ENCODE assay signal across 1 cellular context in genomic region chr1:165630629-165631402, GRCh38.
TF ChIP-seq lines count a peak whose summit lies in the region.

Gene MGST3 (plus strand): TSS chr1:165631234. CDS start chr1:165649848, 18,614 bp downstream.

TF ChIP-seq in K562, 482 proteins besides CTCF, POLR2A, EP300 and RAD21 (continued from another document):
- TF ChIP-seq, protein P1, sequence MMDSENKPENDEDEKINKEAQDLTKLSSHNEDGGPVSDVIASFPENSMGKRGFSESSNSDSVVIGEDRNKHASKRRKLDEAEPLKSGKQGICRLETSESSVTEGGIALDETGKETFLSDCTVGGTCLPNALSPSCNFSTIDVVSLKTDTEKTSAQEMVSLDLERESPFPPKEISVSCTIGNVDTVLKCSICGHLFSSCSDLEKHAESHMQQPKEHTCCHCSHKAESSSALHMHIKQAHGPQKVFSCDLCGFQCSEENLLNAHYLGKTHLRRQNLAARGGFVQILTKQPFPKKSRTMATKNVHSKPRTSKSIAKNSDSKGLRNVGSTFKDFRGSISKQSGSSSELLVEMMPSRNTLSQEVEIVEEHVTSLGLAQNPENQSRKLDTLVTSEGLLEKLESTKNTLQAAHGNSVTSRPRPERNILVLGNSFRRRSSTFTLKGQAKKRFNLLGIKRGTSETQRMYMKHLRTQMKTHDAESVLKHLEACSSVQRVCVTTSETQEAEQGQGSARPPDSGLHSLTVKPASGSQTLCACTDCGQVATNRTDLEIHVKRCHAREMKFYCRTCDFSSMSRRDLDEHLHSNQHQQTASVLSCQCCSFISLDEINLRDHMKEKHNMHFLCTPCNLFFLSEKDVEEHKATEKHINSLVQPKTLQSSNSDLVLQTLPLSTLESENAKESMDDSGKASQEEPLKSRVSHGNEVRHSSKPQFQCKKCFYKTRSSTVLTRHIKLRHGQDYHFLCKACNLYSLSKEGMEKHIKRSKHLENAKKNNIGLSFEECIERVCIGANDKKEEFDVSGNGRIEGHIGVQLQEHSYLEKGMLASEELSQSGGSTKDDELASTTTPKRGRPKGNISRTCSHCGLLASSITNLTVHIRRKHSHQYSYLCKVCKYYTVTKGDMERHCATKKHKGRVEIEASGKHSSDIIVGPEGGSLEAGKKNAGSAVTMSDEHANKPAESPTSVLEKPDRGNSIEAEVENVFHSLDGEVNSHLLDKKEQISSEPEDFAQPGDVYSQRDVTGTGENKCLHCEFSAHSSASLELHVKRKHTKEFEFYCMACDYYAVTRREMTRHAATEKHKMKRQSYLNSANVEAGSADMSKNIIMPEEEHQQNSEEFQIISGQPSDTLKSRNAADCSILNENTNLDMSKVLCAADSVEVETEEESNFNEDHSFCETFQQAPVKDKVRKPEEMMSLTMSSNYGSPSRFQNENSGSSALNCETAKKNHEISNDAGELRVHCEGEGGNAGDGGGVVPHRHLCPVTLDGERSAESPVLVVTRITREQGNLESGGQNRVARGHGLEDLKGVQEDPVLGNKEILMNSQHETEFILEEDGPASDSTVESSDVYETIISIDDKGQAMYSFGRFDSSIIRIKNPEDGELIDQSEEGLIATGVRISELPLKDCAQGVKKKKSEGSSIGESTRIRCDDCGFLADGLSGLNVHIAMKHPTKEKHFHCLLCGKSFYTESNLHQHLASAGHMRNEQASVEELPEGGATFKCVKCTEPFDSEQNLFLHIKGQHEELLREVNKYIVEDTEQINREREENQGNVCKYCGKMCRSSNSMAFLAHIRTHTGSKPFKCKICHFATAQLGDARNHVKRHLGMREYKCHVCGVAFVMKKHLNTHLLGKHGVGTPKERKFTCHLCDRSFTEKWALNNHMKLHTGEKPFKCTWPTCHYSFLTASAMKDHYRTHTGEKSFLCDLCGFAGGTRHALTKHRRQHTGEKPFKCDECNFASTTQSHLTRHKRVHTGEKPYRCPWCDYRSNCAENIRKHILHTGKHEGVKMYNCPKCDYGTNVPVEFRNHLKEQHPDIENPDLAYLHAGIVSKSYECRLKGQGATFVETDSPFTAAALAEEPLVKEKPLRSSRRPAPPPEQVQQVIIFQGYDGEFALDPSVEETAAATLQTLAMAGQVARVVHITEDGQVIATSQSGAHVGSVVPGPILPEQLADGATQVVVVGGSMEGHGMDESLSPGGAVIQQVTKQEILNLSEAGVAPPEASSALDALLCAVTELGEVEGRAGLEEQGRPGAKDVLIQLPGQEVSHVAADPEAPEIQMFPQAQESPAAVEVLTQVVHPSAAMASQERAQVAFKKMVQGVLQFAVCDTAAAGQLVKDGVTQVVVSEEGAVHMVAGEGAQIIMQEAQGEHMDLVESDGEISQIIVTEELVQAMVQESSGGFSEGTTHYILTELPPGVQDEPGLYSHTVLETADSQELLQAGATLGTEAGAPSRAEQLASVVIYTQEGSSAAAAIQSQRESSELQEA (IDR thresholded peaks at IDR 0.05; ENCODE audit: low read depth): peak; percentile 99
- TF ChIP-seq, protein P2, sequence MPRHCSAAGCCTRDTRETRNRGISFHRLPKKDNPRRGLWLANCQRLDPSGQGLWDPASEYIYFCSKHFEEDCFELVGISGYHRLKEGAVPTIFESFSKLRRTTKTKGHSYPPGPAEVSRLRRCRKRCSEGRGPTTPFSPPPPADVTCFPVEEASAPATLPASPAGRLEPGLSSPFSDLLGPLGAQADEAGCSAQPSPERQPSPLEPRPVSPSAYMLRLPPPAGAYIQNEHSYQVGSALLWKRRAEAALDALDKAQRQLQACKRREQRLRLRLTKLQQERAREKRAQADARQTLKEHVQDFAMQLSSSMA (CRISPR knock-in tag; IDR thresholded peaks at IDR 0.05): no peak
- TF ChIP-seq, protein P3, sequence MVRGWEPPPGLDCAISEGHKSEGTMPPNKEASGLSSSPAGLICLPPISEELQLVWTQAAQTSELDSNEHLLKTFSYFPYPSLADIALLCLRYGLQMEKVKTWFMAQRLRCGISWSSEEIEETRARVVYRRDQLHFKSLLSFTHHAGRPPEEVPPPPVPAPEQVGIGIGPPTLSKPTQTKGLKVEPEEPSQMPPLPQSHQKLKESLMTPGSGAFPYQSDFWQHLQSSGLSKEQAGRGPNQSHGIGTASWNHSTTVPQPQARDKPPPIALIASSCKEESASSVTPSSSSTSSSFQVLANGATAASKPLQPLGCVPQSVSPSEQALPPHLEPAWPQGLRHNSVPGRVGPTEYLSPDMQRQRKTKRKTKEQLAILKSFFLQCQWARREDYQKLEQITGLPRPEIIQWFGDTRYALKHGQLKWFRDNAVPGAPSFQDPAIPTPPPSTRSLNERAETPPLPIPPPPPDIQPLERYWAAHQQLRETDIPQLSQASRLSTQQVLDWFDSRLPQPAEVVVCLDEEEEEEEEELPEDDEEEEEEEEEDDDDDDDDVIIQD (CRISPR knock-in tag; IDR thresholded peaks at IDR 0.05): no peak
- no peak for TF ChIP-seq TAL1 (IDR thresholded peaks at IDR 0.05)
- TF ChIP-seq, protein P4, sequence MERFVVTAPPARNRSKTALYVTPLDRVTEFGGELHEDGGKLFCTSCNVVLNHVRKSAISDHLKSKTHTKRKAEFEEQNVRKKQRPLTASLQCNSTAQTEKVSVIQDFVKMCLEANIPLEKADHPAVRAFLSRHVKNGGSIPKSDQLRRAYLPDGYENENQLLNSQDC (CRISPR knock-in tag; IDR thresholded peaks at IDR 0.05): no peak
